ENCODE assay signal across 15 cellular contexts in genomic region chr1:234885601-234886000, GRCh38.
DNase-seq lines count a peak whose midpoint lies in the region; ATAC-seq and TF ChIP-seq lines count a peak whose summit lies in the region.
"Had no signal": no experiment of that assay in that cellular context is flagged by ENCODE, and none has a peak within 500 bp of the region (broad histone marks: within the 10 kb centered on the region; RNA-seq: fewer than 3 reads in every experiment).

No MANE protein-coding gene starts in this region.

- H3K9me3 ChIP-seq in heart left ventricle (no peaks in the 10 kb centered on the region), prostate gland (no peaks in the 10 kb centered on the region), aorta (ENCODE audit: control insufficient read depth, low read length) (no peaks in the 10 kb centered on the region)

- H3K4me1 ChIP-seq in heart left ventricle (peaks cover 0 to 43% (median 27%) of the 10 kb centered on the region in 12 donors), prostate gland (replicated peaks) (no peaks in the 10 kb centered on the region), aorta (ENCODE audit: control insufficient read depth in 1 of 2, insufficient read depth in 2 of 2, low read length in 2 of 2) (no peaks in the 10 kb centered on the region)

- intact Hi-C loops in Right ventricle myocardium inferior (cut with DNase I) (loop anchor here (5.0 kb wide), 2 partner anchors 112 to 388 kb away; no protein-coding TSS in a partner anchor), cardiac septum (cut with DNase I) (no loop called here), heart left ventricle (cut with DNase I) (loop anchor here in 7 of 10 donors (2.0 to 10.0 kb wide), 8 partner anchors 112 to 273 kb away; partner anchors contain the start of gene IRF2BP2 (in 4 of the 7)), prostate gland (cut with DNase I) (loop anchor here (5.0 kb wide), 1 partner anchor 163 kb away; no protein-coding TSS in a partner anchor), aorta (cut with DNase I) (no loop called here)

- H3K27me3 ChIP-seq in heart left ventricle (no peaks in the 10 kb centered on the region), prostate gland (replicated peaks; ENCODE audit: insufficient read depth) (no peaks in the 10 kb centered on the region), aorta (ENCODE audit: control insufficient read depth in 1 of 2, insufficient read depth in 2 of 2, low read length in 1 of 2) (no peaks in the 10 kb centered on the region)

- DNase-seq in Right ventricle myocardium inferior (ENCODE audit: missing footprints) (no peak), cardiac septum (ENCODE audit: low spot score) (no peak), heart left ventricle (peak in 3 of 5 donors; percentile 47 to 72 (median 70)), prostate gland (ENCODE audit: low spot score) (no peak), aorta (no peak), NCI-H1105 treated with DMSO at 0.1 percent for 48 hours (lab: John Stamatoyannopoulos, UW) (no peak), activated gamma-delta T cell (lab: John Stamatoyannopoulos, UW) (no peak)
- DNase-seq: activated CD4-positive, alpha-beta memory T cell treated with anti-CD3 and anti-CD28 coated beads for 36 hours; CD8-positive, alpha-beta memory T cell; foreskin fibroblast; GDM1; NCI-H2029; NK-92 treated with Interleukin-12 subunit alpha and Interleukin-12 subunit beta, amount 100 ng/mL, for 24 hours; stimulated activated CD4-positive, alpha-beta T cell treated with anti-CD3 and anti-CD28 coated beads, Interleukin-2, amount 100 ng/mL, for 24 hours had no signal

- H3K27ac ChIP-seq in heart left ventricle: peak overlapping the region; percentile 85 to 97 (median 94)
- peak overlapping the region; percentile 72 for H3K27ac ChIP-seq in prostate gland
- no peak overlapping the region for H3K27ac ChIP-seq in aorta (ENCODE audit: low read depth in 1 of 2, low read length in 2 of 2)

- H3K4me3 ChIP-seq in heart left ventricle (no peak overlapping the region), prostate gland (no peak overlapping the region), aorta (ENCODE audit: low read length in 2 of 2) (no peak overlapping the region)

- peak; percentile 78 for ATAC-seq in Right ventricle myocardium inferior
- ATAC-seq in heart left ventricle: peak; percentile 44 to 72 (median 66)
- peak; percentile 5 for ATAC-seq in aorta (ENCODE audit: low FRiP score)
- ATAC-seq in HG03432 (IDR thresholded peaks at IDR 0.05; ENCODE audit: unreplicated experiment): no peak

- H3K36me3 ChIP-seq in heart left ventricle (no peaks in the 10 kb centered on the region), prostate gland (no peaks in the 10 kb centered on the region), aorta (ENCODE audit: control insufficient read depth in 1 of 2, insufficient read depth in 2 of 2, low read length in 1 of 2) (no peaks in the 10 kb centered on the region)

- TF ChIP-seq CTCF in heart left ventricle (IDR thresholded peaks at IDR 0.05): no peak
- TF ChIP-seq CTCF in prostate gland (IDR thresholded peaks at IDR 0.05): no peak

- TF ChIP-seq POLR2A in heart left ventricle (IDR thresholded peaks at IDR 0.05): no peak
- no peak for TF ChIP-seq POLR2A in prostate gland (IDR thresholded peaks at IDR 0.05)

- 38 to 52% (median 49%) methylated on average over 8 of the region's 8 CpGs for WGBS in heart left ventricle, 4 donors
- WGBS in prostate gland: 55% methylated on average over 8 of the region's 8 CpGs
- WGBS in aorta, 2 donors: 61 to 70% methylated on average over 8 of the region's 8 CpGs

Comparison
In these comparisons a context has a peak if more than half of its experiments do, and no peak if none do; other contexts are left out.
1. DNase-seq: peak in heart left ventricle (3 of 5); none in Right ventricle myocardium inferior (single experiment), cardiac septum (single experiment), prostate gland (single experiment), aorta (0 of 2), NCI-H1105 treated with DMSO at 0.1 percent for 48 hours (single experiment) and activated gamma-delta T cell (single experiment).
2. intact Hi-C loops: an anchor here in Right ventricle myocardium inferior (5.0 kb wide), heart left ventricle (2.0 to 10.0 kb wide) and prostate gland (5.0 kb wide); none called in cardiac septum and aorta.
3. H3K27ac ChIP-seq: peak in heart left ventricle (12 of 12) and prostate gland (2 of 2); none in aorta (0 of 2).